Comparison of ENCODE assay signal across 25 cellular contexts in genomic region chr18:11203998-11204397, GRCh38. TPM values are rescaled to one million over a fixed set of nuclear protein-coding genes. Genes with fewer than 3 reads are reported as not detected.
DNase-seq lines count a peak whose midpoint lies in the region; ATAC-seq, FAIRE-seq and TF ChIP-seq lines count a peak whose summit lies in the region.
"Had no signal": no experiment of that assay in that cellular context is flagged by ENCODE, and none has a peak within 500 bp of the region (broad histone marks: within the 10 kb centered on the region; RNA-seq: fewer than 3 reads in every experiment).

No MANE protein-coding gene starts in this region.

- DNase-seq in DMS 273 (lab: John Stamatoyannopoulos, UW; ENCODE audit: unreplicated experiment): peak; percentile 28
- no peak for DNase-seq in DMS 273 treated with DMSO at 0.1 percent for 48 hours (lab: John Stamatoyannopoulos, UW)
- DNase-seq in A549 (ENCODE audit: low read depth in 1 of 2, low spot score in 1 of 2): no peak
- DNase-seq in NCI-H524 (lab: John Stamatoyannopoulos, UW): peak; percentile 54 to 81
- DNase-seq in K562 (ENCODE audit: extremely low read depth in 1 of 4, low spot score in 3 of 4): no peak
- no peak for DNase-seq in activated T-helper 1 cell treated with anti-CD3 and anti-CD28 coated beads, Interleukin-12 subunit alpha, Interleukin-12 subunit beta, Interleukin-2, Interleukin-4 antibody, amounts not matched to agents 30 ng/mL and 10 ng/mL and 1 ng/mL, durations not matched to agents 14 hours and 24 hours and 36 hours (ENCODE audit: low spot score)
- no peak for DNase-seq in T-helper 2 cell
- DNase-seq: ACHN; AML-193; BE2C; CD4-positive, alpha-beta T cell; CD8-positive, alpha-beta memory T cell; DMS153; DND-41; GM23248; H9 had no signal

- no peaks in the 10 kb centered on the region for H3K36me3 Mint-ChIP-seq in activated T-helper 1 cell treated with anti-CD3 and anti-CD28 coated beads, Interleukin-12 subunit alpha, Interleukin-12 subunit beta, Interleukin-2, Interleukin-4 antibody, amounts not matched to agents 30 ng/mL and 10 ng/mL and 1 ng/mL, durations not matched to agents 14 hours and 24 hours and 36 hours (ENCODE audit: low read depth)
- H3K36me3 Mint-ChIP-seq: CD14-positive monocyte; CD8-positive, alpha-beta memory T cell had no signal

- in situ Hi-C loops in K562 (cut with MboI): no loop called here

- H3K9me3 Mint-ChIP-seq in activated T-helper 1 cell treated with anti-CD3 and anti-CD28 coated beads, Interleukin-12 subunit alpha, Interleukin-12 subunit beta, Interleukin-2, Interleukin-4 antibody, amounts not matched to agents 30 ng/mL and 10 ng/mL and 1 ng/mL, durations not matched to agents 14 hours and 24 hours and 36 hours: no peaks in the 10 kb centered on the region
- H3K9me3 Mint-ChIP-seq: CD4-positive, alpha-beta T cell; H9 had no signal

- no peaks in the 10 kb centered on the region for H3K4me1 ChIP-seq in A549
- H3K4me1 ChIP-seq in K562 (replicated peaks in 1 of 2; ENCODE audit: control insufficient read depth in 2 of 2, insufficient read depth in 2 of 2, low read length in 2 of 2): no peaks in the 10 kb centered on the region
- H3K4me1 ChIP-seq: BE2C; BLaER1 treated with 17β-estradiol and CSF1 and Interleukin-3, amounts not matched to agents 10 nM and 100 nM had no signal

- no peaks in the 10 kb centered on the region for H3K4me1 Mint-ChIP-seq in activated T-helper 1 cell treated with anti-CD3 and anti-CD28 coated beads, Interleukin-12 subunit alpha, Interleukin-12 subunit beta, Interleukin-2, Interleukin-4 antibody, amounts not matched to agents 30 ng/mL and 10 ng/mL and 1 ng/mL, durations not matched to agents 14 hours and 24 hours and 36 hours (ENCODE audit: low read depth)
- H3K4me1 Mint-ChIP-seq: CD14-positive monocyte; CD8-positive, alpha-beta memory T cell; H9 had no signal

- BruUV-seq in K562 (replicated peaks; lab: Mats Ljungman, UMichigan): no TSS peak

- H3K4me2 ChIP-seq in A549 (no peak overlapping the region), K562 (ENCODE audit: insufficient read depth, low read length) (no peak overlapping the region)
- H3K4me2 ChIP-seq: BLaER1 treated with 17β-estradiol and CSF1 and Interleukin-3, amounts not matched to agents 10 nM and 100 nM had no signal

- H3K9me3 ChIP-seq in A549: no peaks in the 10 kb centered on the region
- no peaks in the 10 kb centered on the region for H3K9me3 ChIP-seq in K562 (replicated peaks; ENCODE audit: control insufficient read depth, insufficient read depth, low read depth, low read length)
- H3K9me3 ChIP-seq: BE2C; BLaER1 treated with 17β-estradiol and CSF1 and Interleukin-3, amounts not matched to agents 10 nM and 100 nM had no signal

- WGBS in A549 (ENCODE audit: missing lambda C conversion rate): 25% methylated on average over 3 of the region's 3 CpGs
- WGBS in K562 (ENCODE audit: insufficient coverage, low coverage, missing lambda C conversion rate): 3% methylated on average over 3 of the region's 3 CpGs

- H3K27me3 ChIP-seq in K562 (ENCODE audit: control insufficient read depth in 2 of 2, insufficient read depth in 2 of 2, low read length in 2 of 2): peaks cover 0 to 6% of the 10 kb centered on the region in 2 experiments; a peak in 2 of 5 replicates
- H3K27me3 ChIP-seq: BE2C; BLaER1 treated with 17β-estradiol and CSF1 and Interleukin-3, amounts not matched to agents 10 nM and 100 nM had no signal

- TF ChIP-seq EP300 in A549 (IDR thresholded peaks at IDR 0.05) (no peak), K562 (IDR thresholded peaks at IDR 0.05; ENCODE audit: low read length) (no peak)

- no peak for ATAC-seq in A549
- no peak for ATAC-seq in K562
- ATAC-seq: HCT116 had no signal

- no peak for TF ChIP-seq POLR2A in A549 (IDR thresholded peaks at IDR 0.05; ENCODE audit: low read length)
- TF ChIP-seq POLR2A in K562 (conservative IDR thresholded peaks at IDR 0.05): no peak

- H3K27ac ChIP-seq in A549: no peak overlapping the region
- H3K27ac ChIP-seq in K562 (ENCODE audit: extremely low read depth, low read depth, low read length): no peak overlapping the region
- H3K27ac ChIP-seq: 22Rv1; BLaER1 treated with 17β-estradiol and CSF1 and Interleukin-3, amounts not matched to agents 10 nM and 100 nM; GM23248 had no signal

- no peaks in the 10 kb centered on the region for H4K20me1 ChIP-seq in K562 (replicated peaks; ENCODE audit: control insufficient read depth, insufficient read depth, low read length)
- H4K20me1 ChIP-seq: BLaER1 treated with 17β-estradiol and CSF1 and Interleukin-3, amounts not matched to agents 10 nM and 100 nM had no signal

- H3K4me3 ChIP-seq in A549 (no peak overlapping the region), K562 (no peak overlapping the region)
- H3K4me3 ChIP-seq: BLaER1 treated with 17β-estradiol and CSF1 and Interleukin-3, amounts not matched to agents 10 nM and 100 nM; GM23248 had no signal

- H3K36me3 ChIP-seq in K562 (ENCODE audit: control insufficient read depth, insufficient read depth, low read length): no peaks in the 10 kb centered on the region
- H3K36me3 ChIP-seq: BE2C; BLaER1 treated with 17β-estradiol and CSF1 and Interleukin-3, amounts not matched to agents 10 nM and 100 nM had no signal

- H3K9ac ChIP-seq in K562 (ENCODE audit: insufficient read depth in 1 of 2, low read depth in 2 of 2, low read length in 2 of 2): no peak overlapping the region
- H3K9ac ChIP-seq: BLaER1 treated with 17β-estradiol and CSF1 and Interleukin-3, amounts not matched to agents 10 nM and 100 nM; GM23248 had no signal

- CTCF ChIA-PET in A549 (lab: Yijun Ruan, JAX): no interaction called here
- CTCF ChIA-PET in K562 (lab: Yijun Ruan, JAX; ENCODE audit: low intra/inter-chr PET ratio): no interaction called here

- no peak for FAIRE-seq in A549 (lab: Jason Lieb, UNC)
- FAIRE-seq in K562 (lab: Jason Lieb, UNC): no peak
- FAIRE-seq: A204.1, D721Med, G401.6, GM12892, GM19239 had no signal

- POLR2A ChIA-PET in A549 (lab: Yijun Ruan, JAX) (no interaction called here), K562 (lab: Yijun Ruan, JAX) (no interaction called here)

- H3K9me1 ChIP-seq in K562 (ENCODE audit: control insufficient read depth, insufficient read depth, low read length): no peaks in the 10 kb centered on the region

- no peak overlapping the region for H2AFZ ChIP-seq in K562 (ENCODE audit: low read depth, low read length)
- H2AFZ ChIP-seq: GM23248 had no signal

- intact Hi-C loops in K562 (cut with micrococcal nuclease): no loop called here
- intact Hi-C loops in activated T-helper 1 cell treated with anti-CD3 and anti-CD28 coated beads, Interleukin-12 subunit alpha, Interleukin-12 subunit beta, Interleukin-2, Interleukin-4 antibody, amounts not matched to agents 30 ng/mL and 10 ng/mL and 1 ng/mL, durations not matched to agents 14 hours and 24 hours and 36 hours (cut with micrococcal nuclease): no loop called here

- TF ChIP-seq RAD21 in A549 (conservative IDR thresholded peaks at IDR 0.05 in 1 of 2, IDR thresholded peaks at IDR 0.05 in 1 of 2): no peak
- TF ChIP-seq RAD21 in K562 (CRISPR knock-in tag; conservative IDR thresholded peaks at IDR 0.05 in 1 of 2, IDR thresholded peaks at IDR 0.05 in 1 of 2): no peak

- no peak overlapping the region for H3K4me3 Mint-ChIP-seq in activated T-helper 1 cell treated with anti-CD3 and anti-CD28 coated beads, Interleukin-12 subunit alpha, Interleukin-12 subunit beta, Interleukin-2, Interleukin-4 antibody, amounts not matched to agents 30 ng/mL and 10 ng/mL and 1 ng/mL, durations not matched to agents 14 hours and 24 hours and 36 hours
- H3K4me3 Mint-ChIP-seq: CD14-positive monocyte; CD4-positive, alpha-beta T cell; CD8-positive, alpha-beta memory T cell; H9 had no signal

- peaks cover 1% of the 10 kb centered on the region for H3K27me3 Mint-ChIP-seq in activated T-helper 1 cell treated with anti-CD3 and anti-CD28 coated beads, Interleukin-12 subunit alpha, Interleukin-12 subunit beta, Interleukin-2, Interleukin-4 antibody, amounts not matched to agents 30 ng/mL and 10 ng/mL and 1 ng/mL, durations not matched to agents 14 hours and 24 hours and 36 hours (ENCODE audit: insufficient read depth)

- H3K27ac Mint-ChIP-seq in activated T-helper 1 cell treated with anti-CD3 and anti-CD28 coated beads, Interleukin-12 subunit alpha, Interleukin-12 subunit beta, Interleukin-2, Interleukin-4 antibody, amounts not matched to agents 30 ng/mL and 10 ng/mL and 1 ng/mL, durations not matched to agents 14 hours and 24 hours and 36 hours: no peak overlapping the region
- H3K27ac Mint-ChIP-seq: CD14-positive monocyte; CD4-positive, alpha-beta T cell; CD8-positive, alpha-beta memory T cell; H9 had no signal

- TF ChIP-seq CTCF in A549 (IDR thresholded peaks at IDR 0.05) (no peak), K562 (IDR thresholded peaks at IDR 0.05 in 2 of 3, conservative IDR thresholded peaks at IDR 0.05 in 1 of 3; ENCODE audit: insufficient read depth in 2 of 3, low read depth in 1 of 3, low read length in 3 of 3) (no peak)

- no peaks in the 10 kb centered on the region for H3K79me2 ChIP-seq in K562 (ENCODE audit: control insufficient read depth, insufficient read depth, low read length)

RNA-seq across cellular contexts. Expression of gene PIEZO2, which starts 54.6 kb away (rescaled TPM):
- polyA plus RNA-seq in A549 (2011; rRNA removed): 0.80 and 1.3 TPM in 2 replicates
- polyA plus RNA-seq in A549 (2012; cell fraction: cytosol; rRNA removed): 0.18 and 0.26 TPM in 2 replicates
- polyA plus RNA-seq in A549 (2012; cell fraction: nucleus; rRNA removed): 0.34 and 0.67 TPM in 2 replicates
- polyA plus RNA-seq in A549 (2017; fragmentation: RNase III; extraction: RNeasy Plus Mini Kit Qiagen cat#74134 plus additional on column Dnase treatment): 1.4 to 1.8 TPM (median 1.6 TPM) in 3 replicates
- polyA minus RNA-seq in A549 (2011; rRNA and poly(A)+ RNA removed): 2.3 and 3.6 TPM in 2 replicates
- 0.32 and 0.42 TPM in 2 replicates for total RNA-seq in K562 (2011; cell fraction: chromatin; rRNA removed; ENCODE audit: low replicate concordance)
- 0.26 TPM in 1 of 2 replicates, not detected in the other for total RNA-seq in K562 (2011; cell fraction: nucleolus; rRNA removed)
- 0.07 TPM in 1 of 2 replicates, not detected in the other for total RNA-seq in K562 (2011; cell fraction: nucleoplasm; rRNA removed)
- total RNA-seq in K562 (2014; rRNA removed): 0.91 and 1.5 TPM in 2 replicates
- total RNA-seq in K562 (2014; rRNA removed; fragmentation: Illumina TruSeq; extraction: Trizol): 1.5 and 2.0 TPM in 2 replicates
- 3.8 and 4.2 TPM in 2 replicates for total RNA-seq in K562 (2015; rRNA removed; fragmentation: Illumina TruSeq; extraction: Trizol)
- 1.4 and 1.6 TPM in 2 replicates for total RNA-seq in K562 (2021)
- polyA plus RNA-seq in K562 (2011; rRNA removed): 0.15 and 0.54 TPM in 2 replicates
- 0.06 and 0.07 TPM in 2 replicates for polyA plus RNA-seq in K562 (2011; cell fraction: cytosol; rRNA removed)
- polyA plus RNA-seq in K562 (2011; cell fraction: nucleus; rRNA removed): 0.10 and 0.28 TPM in 2 replicates
- polyA plus RNA-seq in K562 (2012): 1.1 and 4.2 TPM in 2 replicates
- 1.8 and 2.1 TPM in 2 replicates for polyA plus RNA-seq in K562 (2014; fragmentation: Illumina TruSeq; extraction: Trizol)
- polyA plus RNA-seq in K562 (2014; fragmentation: Nextera tagmentation; extraction: Ambion mirVana): 1 to 10 TPM; 3.3 to 4.1 TPM
- polyA plus RNA-seq in K562 (2014; rRNA removed): 1.3 and 1.5 TPM in 2 replicates
- 0.28 TPM in 1 of 2 replicates, not detected in the other for polyA minus RNA-seq in K562 (2011; rRNA and poly(A)+ RNA removed)
- polyA minus RNA-seq in K562 (2011; cell fraction: cytosol; rRNA and poly(A)+ RNA removed): 0.18 TPM in 1 of 2 replicates, not detected in the other
- not detected in 2 replicates for polyA minus RNA-seq in K562 (2011; cell fraction: nucleus; rRNA and poly(A)+ RNA removed)
- total RNA-seq in activated T-helper 1 cell treated with anti-CD3 and anti-CD28 coated beads, Interleukin-12 subunit alpha, Interleukin-12 subunit beta, Interleukin-2, Interleukin-4 antibody, amounts not matched to agents 30 ng/mL and 10 ng/mL and 1 ng/mL, durations not matched to agents 14 hours and 24 hours and 36 hours: not detected in 2 replicates
- total RNA-seq: CD4-positive, alpha-beta T cell; CD8-positive, alpha-beta memory T cell had no signal
- polyA plus RNA-seq: CD14-positive monocyte; CD8-positive, alpha-beta memory T cell had no signal

Comparison
In these comparisons a context has a peak if more than half of its experiments do, and no peak if none do; other contexts are left out.
1. DNase-seq: peak in DMS 273 (single experiment) and NCI-H524 (2 of 2); none in DMS 273 treated with DMSO at 0.1 percent for 48 hours (single experiment), A549 (0 of 2), K562 (0 of 4), activated T-helper 1 cell treated with anti-CD3 and anti-CD28 coated beads, Interleukin-12 subunit alpha, Interleukin-12 subunit beta, Interleukin-2, Interleukin-4 antibody, amounts not matched to agents 30 ng/mL and 10 ng/mL and 1 ng/mL, durations not matched to agents 14 hours and 24 hours and 36 hours (single experiment) and T-helper 2 cell (0 of 5).